In the genomic region with DNA sequence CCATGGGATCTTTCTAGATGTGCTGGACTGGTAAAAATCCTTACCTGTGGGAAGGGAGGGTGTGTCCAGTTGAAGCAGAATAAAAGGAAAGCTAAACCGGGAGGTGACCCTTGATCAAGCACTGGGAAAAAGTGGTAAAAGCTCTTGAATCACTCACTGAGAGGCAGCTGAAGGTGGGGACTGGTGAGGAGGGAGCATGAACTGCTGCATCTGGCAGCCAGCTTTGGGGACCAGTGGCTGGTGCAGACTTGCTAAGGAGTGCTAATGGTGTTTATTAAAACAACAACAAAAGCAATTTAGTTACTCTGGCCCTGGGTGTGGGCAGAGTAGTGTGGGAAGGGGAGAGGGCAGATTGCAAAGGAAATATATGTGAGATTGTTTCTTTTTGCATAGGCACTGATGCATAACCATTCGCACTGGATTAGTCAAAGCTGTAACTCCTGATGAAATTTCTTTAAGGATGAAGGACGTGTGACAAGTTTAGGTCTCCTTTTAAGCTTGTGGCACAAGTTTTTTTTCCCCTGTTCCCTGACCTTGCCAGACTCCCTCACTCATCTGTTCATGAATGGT, we compare ENCODE assay signal across 1 cellular context.
TF ChIP-seq lines count a peak whose summit lies in the region.

No MANE protein-coding gene starts in this region.

TF ChIP-seq in H1, 55 proteins besides CTCF, POLR2A, EP300 and RAD21 (continued from another document):
- TF ChIP-seq CBX8 (IDR thresholded peaks at IDR 0.05; ENCODE audit: borderline replicate concordance, low read depth, low read length), result no peak
- TF ChIP-seq TAF7 (optimal IDR thresholded peaks at IDR 0.05; ENCODE audit: borderline replicate concordance, low read depth, low read length), result no peak
- TF ChIP-seq, protein P1, sequence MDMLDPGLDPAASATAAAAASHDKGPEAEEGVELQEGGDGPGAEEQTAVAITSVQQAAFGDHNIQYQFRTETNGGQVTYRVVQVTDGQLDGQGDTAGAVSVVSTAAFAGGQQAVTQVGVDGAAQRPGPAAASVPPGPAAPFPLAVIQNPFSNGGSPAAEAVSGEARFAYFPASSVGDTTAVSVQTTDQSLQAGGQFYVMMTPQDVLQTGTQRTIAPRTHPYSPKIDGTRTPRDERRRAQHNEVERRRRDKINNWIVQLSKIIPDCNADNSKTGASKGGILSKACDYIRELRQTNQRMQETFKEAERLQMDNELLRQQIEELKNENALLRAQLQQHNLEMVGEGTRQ (IDR thresholded peaks at IDR 0.05; ENCODE audit: low read length), result no peak
- TF ChIP-seq NANOG (IDR thresholded peaks at IDR 0.05; ENCODE audit: insufficient read depth, low read depth, low read length, poor library complexity, severe bottlenecking), result no peak
- TF ChIP-seq SIN3A (conservative IDR thresholded peaks at IDR 0.05 in 1 of 2, IDR thresholded peaks at IDR 0.05 in 1 of 2; ENCODE audit: low read depth in 1 of 2, low read length in 2 of 2), result no peak
- no peak for TF ChIP-seq TEAD4 (IDR thresholded peaks at IDR 0.05; ENCODE audit: low read depth, low read length)
- no peak for TF ChIP-seq FOSL1 (IDR thresholded peaks at IDR 0.05; ENCODE audit: insufficient read depth, low read depth, low read length)
- no peak for TF ChIP-seq BCL11A (IDR thresholded peaks at IDR 0.05; ENCODE audit: low read depth in 2 of 2, low read length in 2 of 2)
- no peak for TF ChIP-seq MAFK (IDR thresholded peaks at IDR 0.05; ENCODE audit: low read depth, low read length)
- TF ChIP-seq CBX5 (IDR thresholded peaks at IDR 0.05; ENCODE audit: low read depth, low read length), result no peak
- TF ChIP-seq SIX5 (IDR thresholded peaks at IDR 0.05; ENCODE audit: low read depth, low read length), result no peak
- TF ChIP-seq CREB1 (IDR thresholded peaks at IDR 0.05), result no peak
- TF ChIP-seq TBP (IDR thresholded peaks at IDR 0.05; ENCODE audit: low read depth, low read length), result no peak
- TF ChIP-seq RFX5 (IDR thresholded peaks at IDR 0.05; ENCODE audit: borderline replicate concordance, low read depth, low read length), result no peak
- no peak for TF ChIP-seq RNF2 (IDR thresholded peaks at IDR 0.05; ENCODE audit: borderline replicate concordance, low read depth, low read length, missing control alignments, poor library complexity, severe bottlenecking)
- TF ChIP-seq, protein P2, sequence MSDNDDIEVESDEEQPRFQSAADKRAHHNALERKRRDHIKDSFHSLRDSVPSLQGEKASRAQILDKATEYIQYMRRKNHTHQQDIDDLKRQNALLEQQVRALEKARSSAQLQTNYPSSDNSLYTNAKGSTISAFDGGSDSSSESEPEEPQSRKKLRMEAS (IDR thresholded peaks at IDR 0.05), result no peak
- TF ChIP-seq NRF1 (IDR thresholded peaks at IDR 0.05; ENCODE audit: low read depth, low read length), result no peak
